22 cellular contexts compared by ENCODE assay signal in genomic region chr9:6876195-6876594, GRCh38.
"Had no signal": no experiment of that assay in that cellular context is flagged by ENCODE, and none has a peak within 500 bp of the region (broad histone marks: within the 10 kb centered on the region; RNA-seq: fewer than 3 reads in every experiment).

No MANE protein-coding gene starts in this region.

- H3K36me3 ChIP-seq: cardiac muscle cell, neutrophil, transverse colon had no signal

- H3K27me3 ChIP-seq: cardiac muscle cell, dorsolateral prefrontal cortex, esophagus muscularis mucosa, neutrophil, transverse colon had no signal

- H3K4me3 ChIP-seq: cardiac muscle cell, dorsolateral prefrontal cortex, esophagus muscularis mucosa, transverse colon had no signal

- H3K27ac ChIP-seq: cardiac muscle cell, dorsolateral prefrontal cortex, esophagus muscularis mucosa, neutrophil, transverse colon had no signal

- DNase-seq: activated CD4-positive, alpha-beta T cell treated with anti-CD3 and anti-CD28 coated beads, Interleukin-2, amount 50 U/mL, for 48 hours; activated CD4-positive, CD25-positive, alpha-beta regulatory T cell treated with anti-CD3 and anti-CD28 coated beads, Interleukin-2, amount 50 U/mL, for 72 hours; activated gamma-delta T cell treated with Interleukin-2 at 50 U/mL for 16 hours; activated naive CD8-positive, alpha-beta T cell treated with anti-CD3 and anti-CD28 coated beads, Interleukin-2, amount 10 ng/mL, durations not matched to agents 7 days and 5 days; activated T-cell treated with anti-CD3 and anti-CD28 coated beads, Interleukin-2, amount 50 U/mL, for 4 hours; aorta; dorsolateral prefrontal cortex; hypothalamus; kidney glomerular epithelial cell; mesendoderm; natural killer cell; right cardiac atrium; small intestine; stimulated activated CD4-positive, alpha-beta T cell treated with anti-CD3 and anti-CD28 coated beads, Interleukin-4, amount 100 ng/mL, for 4 hours; stimulated activated CD8-positive, alpha-beta memory T cell treated with anti-CD3 and anti-CD28 coated beads, Interleukin-4, amount 100 ng/mL, for 48 hours; stimulated activated naive CD8-positive, alpha-beta T cell treated with anti-CD3 and anti-CD28 coated beads, Interleukin-15, Interleukin-2, amounts not matched to agents 100 U/mL and 50 U/mL, for 24 hours; T-helper 1 cell; T1000; transverse colon had no signal

- ATAC-seq: activated T-cell treated with anti-CD3 and anti-CD28 coated beads, Interleukin-2, amount 50 U/mL, for 4 hours; natural killer cell; right cardiac atrium; stimulated activated naive CD8-positive, alpha-beta T cell treated with anti-CD3 and anti-CD28 coated beads, Interleukin-15, Interleukin-2, amounts not matched to agents 100 U/mL and 50 U/mL, for 24 hours had no signal

- H3K9me3 ChIP-seq: esophagus muscularis mucosa, neutrophil, transverse colon had no signal

- H3K4me1 ChIP-seq: transverse colon had no signal
